ENCODE assay signal across 9 cellular contexts in genomic region chr20:62914970-62915457, GRCh38. TPM values are rescaled to one million over a fixed set of nuclear protein-coding genes. Genes with fewer than 3 reads are reported as not detected.
DNase-seq lines count a peak whose midpoint lies in the region; ATAC-seq and FAIRE-seq lines count a peak whose summit lies in the region.
"Had no signal": no experiment of that assay in that cellular context is flagged by ENCODE, and none has a peak within 500 bp of the region (broad histone marks: within the 10 kb centered on the region; RNA-seq: fewer than 3 reads in every experiment).

No MANE protein-coding gene starts in this region.

- H3K79me1 ChIP-seq in neuronal stem cell (ENCODE audit: low read depth, low read length), result peaks cover 11% of the 10 kb centered on the region

- H2BK15ac ChIP-seq in neuronal stem cell (ENCODE audit: low read length), result no peak overlapping the region

- H2BK120ac ChIP-seq in neuronal stem cell (ENCODE audit: low read depth, low read length), result no peak overlapping the region

- no peak overlapping the region for H3K14ac ChIP-seq in neuronal stem cell (ENCODE audit: low read length)

- no peak overlapping the region for H3K4ac ChIP-seq in neuronal stem cell (ENCODE audit: low read length)

- H4K91ac ChIP-seq in neuronal stem cell (ENCODE audit: low read depth, low read length, poor library complexity), result no peak overlapping the region

- no peak for FAIRE-seq in RCC 7860 (lab: Jason Lieb, UNC)

- no peak overlapping the region for H3K4me3 ChIP-seq in neuronal stem cell (ENCODE audit: low read length in 2 of 2)
- H3K4me3 ChIP-seq: SK-N-MC had no signal

- H3K9me3 ChIP-seq in neuronal stem cell (replicated peaks in 1 of 2; ENCODE audit: control insufficient read depth in 2 of 2, insufficient read depth in 1 of 2, low read depth in 1 of 2, low read length in 2 of 2), result no peaks in the 10 kb centered on the region

- no peaks in the 10 kb centered on the region for H3K27me3 ChIP-seq in neuronal stem cell (ENCODE audit: control insufficient read depth in 3 of 3, insufficient read depth in 3 of 3, low read depth in 1 of 3, low read length in 3 of 3)

- peaks cover 24 to 44% of the 10 kb centered on the region in 2 donors for H3K36me3 ChIP-seq in neuronal stem cell (replicated peaks in 1 of 2; ENCODE audit: control insufficient read depth in 2 of 2, insufficient read depth in 2 of 2, low read length in 2 of 2)

- no peak overlapping the region for H2BK5ac ChIP-seq in neuronal stem cell (ENCODE audit: low read length)

- H2AK5ac ChIP-seq in neuronal stem cell (ENCODE audit: low read depth, low read length), result no peak overlapping the region

- peak overlapping the region; percentile 47 for H3K4me2 ChIP-seq in neuronal stem cell (ENCODE audit: insufficient read depth, low read length, poor library complexity, severe bottlenecking)

- no peak overlapping the region for H2AFZ ChIP-seq in neuronal stem cell (ENCODE audit: low read length)

- peak; percentile 47 for DNase-seq in NCI-H345 (lab: John Stamatoyannopoulos, UW)
- DNase-seq in NCI-H345 treated with DMSO at 0.1 percent for 48 hours (lab: John Stamatoyannopoulos, UW; ENCODE audit: unreplicated experiment), result no peak
- DNase-seq in RCC 7860 (ENCODE audit: low spot score), result peak; percentile 28
- DNase-seq in fibroblast of gingiva (ENCODE audit: low read depth), result peak; percentile 52
- peak; percentile 81 for DNase-seq in neuronal stem cell (ENCODE audit: low spot score)
- DNase-seq in RKO (ENCODE audit: low spot score), result no peak
- DNase-seq in activated gamma-delta T cell (lab: John Stamatoyannopoulos, UW), result no peak

- no peak overlapping the region for H2BK12ac ChIP-seq in neuronal stem cell (ENCODE audit: low read length)

- ATAC-seq in HG02870 (IDR thresholded peaks at IDR 0.05; ENCODE audit: unreplicated experiment), result no peak

- no peak overlapping the region for H3K9ac ChIP-seq in neuronal stem cell (ENCODE audit: low read depth, low read length, poor library complexity)

- WGBS in neuronal stem cell (ENCODE audit: extremely low coverage in 2 of 2, insufficient read length in 2 of 2, insufficient replicate concordance in 1 of 2), 2 donors, result no CpG with 5 or more reads among the region's 8 CpGs

- no peak overlapping the region for H3K18ac ChIP-seq in neuronal stem cell (ENCODE audit: low read length)

- H3K27ac ChIP-seq in neuronal stem cell (replicated peaks; ENCODE audit: low read length), result no peak overlapping the region

- no peak overlapping the region for H4K8ac ChIP-seq in neuronal stem cell (ENCODE audit: low read depth, low read length)

- no peak overlapping the region for H3K23ac ChIP-seq in neuronal stem cell (ENCODE audit: low read depth, low read length, poor library complexity)

- peaks cover 17 to 51% of the 10 kb centered on the region in 2 donors for H3K4me1 ChIP-seq in neuronal stem cell (ENCODE audit: control insufficient read depth in 2 of 2, insufficient read depth in 1 of 2, low read depth in 1 of 2, low read length in 2 of 2)

RNA-seq across cellular contexts. Expression of gene DIDO1, which starts 11.3 kb away (rescaled TPM):
- 50.1 TPM for polyA plus RNA-seq in neuronal stem cell (2013, experiment 1 of 2)
- 49.8 TPM for polyA plus RNA-seq in neuronal stem cell (2013, experiment 2 of 2)

RNA-seq across cellular contexts. Expression of gene GID8, which starts 22.9 kb away (rescaled TPM):
- 34.3 TPM for polyA plus RNA-seq in neuronal stem cell (2013, experiment 1 of 2)
- polyA plus RNA-seq in neuronal stem cell (2013, experiment 2 of 2), result 35.7 TPM

RNA-seq across cellular contexts. Expression of gene SLC17A9, which starts 37.5 kb away (rescaled TPM):
- polyA plus RNA-seq in neuronal stem cell (2013, experiment 1 of 2), result 1.6 TPM
- polyA plus RNA-seq in neuronal stem cell (2013, experiment 2 of 2), result 1.9 TPM

RNA-seq across cellular contexts. Expression of gene TCFL5, which starts 53.4 kb away (rescaled TPM):
- 14.5 TPM for polyA plus RNA-seq in neuronal stem cell (2013, experiment 1 of 2)
- polyA plus RNA-seq in neuronal stem cell (2013, experiment 2 of 2), result 15.3 TPM

Comparison
In these comparisons a context has a peak if more than half of its experiments do, and no peak if none do; other contexts are left out.
1. DNase-seq: peak in NCI-H345 (single experiment), RCC 7860 (single experiment), fibroblast of gingiva (single experiment) and neuronal stem cell (single experiment); none in NCI-H345 treated with DMSO at 0.1 percent for 48 hours (single experiment), RKO (single experiment) and activated gamma-delta T cell (single experiment).